1 cellular context compared by ENCODE assay signal in the genomic region with DNA sequence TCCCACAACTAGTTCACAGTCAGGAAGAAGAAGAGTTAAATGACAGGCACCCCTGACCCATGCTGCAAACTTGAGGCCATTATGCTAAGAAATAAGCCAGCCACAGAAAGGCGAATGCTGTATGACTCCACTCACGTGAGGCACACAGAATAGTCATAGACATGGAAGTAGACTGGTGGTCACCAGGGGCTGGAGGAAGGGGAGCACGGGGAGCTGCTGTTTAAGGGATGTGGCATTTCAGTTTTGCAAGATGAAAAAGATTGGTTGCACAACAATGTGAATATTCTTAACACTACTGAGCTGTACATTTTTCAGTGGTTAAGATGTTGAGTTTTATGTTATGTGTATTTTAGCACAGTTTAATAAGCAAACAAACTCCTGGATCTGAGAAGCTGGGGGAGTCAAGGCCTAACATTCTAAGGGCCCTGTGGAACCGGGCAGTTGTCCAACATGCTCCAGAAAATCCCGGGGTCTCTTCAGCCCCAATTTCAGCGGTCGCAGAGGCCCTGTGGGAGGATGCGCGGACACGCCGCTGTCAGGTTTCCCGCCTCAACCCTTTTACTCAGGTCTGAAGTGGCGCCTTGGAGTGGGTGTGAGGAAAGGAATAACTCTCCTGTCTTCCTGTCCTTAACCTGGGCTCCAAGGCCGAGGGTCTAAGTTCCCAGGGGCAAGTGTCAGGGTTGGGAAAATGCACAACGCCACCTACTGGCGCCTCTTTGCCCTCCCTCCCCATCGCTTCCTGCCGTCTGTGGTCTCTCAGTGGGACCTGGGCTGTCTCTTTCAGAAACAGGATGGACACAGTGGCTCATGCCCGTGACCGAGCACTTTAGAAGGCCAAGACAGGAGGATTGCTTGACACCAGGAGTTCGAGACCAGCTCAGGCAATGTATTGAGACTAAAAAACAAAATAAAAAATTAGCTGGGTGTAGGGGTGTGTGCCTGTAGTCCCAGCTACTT.
TF ChIP-seq lines count a peak whose summit lies in the region.

No MANE protein-coding gene starts in this region.

TF ChIP-seq in GM12878, 131 proteins besides CTCF, POLR2A, EP300 and RAD21:
- TF ChIP-seq ZNF384 (IDR thresholded peaks at IDR 0.05; ENCODE audit: borderline replicate concordance, low read depth, low read length) (no peak), SMC3 (IDR thresholded peaks at IDR 0.05; ENCODE audit: borderline replicate concordance, low read length) (peak; percentile 54)
